In the genomic region with DNA sequence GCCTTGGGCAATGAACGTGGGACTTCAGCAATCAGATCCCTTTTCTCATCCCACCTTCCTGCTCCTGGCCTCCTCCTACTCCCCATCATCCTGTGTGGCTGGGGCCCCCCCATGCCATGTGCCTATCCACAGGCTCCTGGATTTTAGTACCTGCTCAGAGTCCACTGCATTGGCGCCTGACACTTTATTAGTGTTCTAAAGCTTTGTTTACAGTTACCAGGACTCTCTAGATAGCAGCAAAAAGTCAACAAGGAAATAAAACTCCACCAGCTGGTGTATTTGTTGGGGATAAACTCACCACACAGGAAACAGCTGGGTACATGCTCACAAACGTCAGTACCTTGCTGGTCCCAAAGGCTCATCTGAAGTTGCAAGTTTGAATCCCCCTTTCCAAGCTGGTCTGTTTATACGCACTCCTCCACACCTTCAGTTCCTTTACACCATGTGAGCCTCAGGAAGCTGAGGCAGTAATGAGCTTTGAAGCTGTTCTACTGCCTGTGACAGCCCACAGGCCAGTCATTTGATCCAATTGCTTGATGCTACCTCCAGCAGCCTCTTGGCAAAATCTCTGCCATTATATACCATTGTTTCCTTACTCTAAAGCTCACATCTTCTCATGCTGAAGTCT, we compare ENCODE assay signal across 15 cellular contexts.
DNase-seq lines count a peak whose midpoint lies in the region; ATAC-seq, FAIRE-seq and TF ChIP-seq lines count a peak whose summit lies in the region.
"Had no signal": no experiment of that assay in that cellular context is flagged by ENCODE, and none has a peak within 500 bp of the region (broad histone marks: within the 10 kb centered on the region; RNA-seq: fewer than 3 reads in every experiment).

No MANE protein-coding gene starts in this region.

- no peak overlapping the region for H4K5ac ChIP-seq in H1 (ENCODE audit: insufficient read length, low read depth, low read length)

- CTCF ChIA-PET in H1 (lab: Charles Lee; ENCODE audit: partially characterized antibody) = interaction anchor here (0.6 to 1.9 kb wide), 6 partner anchors 12 to 315 kb away, joined by 3 to 8 read pairs (median 4); no protein-coding TSS in a partner anchor
- CTCF ChIA-PET in CD8-positive, alpha-beta T cell (lab: Charles Lee) = interaction anchor here (3.6 kb wide), 1 partner anchor 21 kb away, joined by 14 read pairs; no protein-coding TSS in a partner anchor

- peaks cover 3% of the 10 kb centered on the region for H3K9me3 Mint-ChIP-seq in stimulated activated memory B cell treated with anti-CD40 and anti-IgM and Interleukin-4, amounts not matched to agents 10 μg/mL and 1 μg/mL and 100 μg/mL, for 72 hours
- H3K9me3 Mint-ChIP-seq in CD8-positive, alpha-beta T cell = peaks cover 3% of the 10 kb centered on the region

- TF ChIP-seq POLR2A in H1 (IDR thresholded peaks at IDR 0.05; ENCODE audit: control extremely low read depth in 1 of 2, low read depth in 2 of 2, low read length in 2 of 2) = no peak

- no peaks in the 10 kb centered on the region for H3K36me3 ChIP-seq in H1 (ENCODE audit: control insufficient read depth in 2 of 4, insufficient read depth in 4 of 4, low read length in 3 of 4)
- H3K36me3 ChIP-seq in CD8-positive, alpha-beta T cell (ENCODE audit: insufficient read depth, low read length) = no peaks in the 10 kb centered on the region
- H3K36me3 ChIP-seq: esophagus squamous epithelium, MG63, spleen had no signal

- no peak overlapping the region for H4K8ac ChIP-seq in H1 (ENCODE audit: extremely low read depth, insufficient read depth, low read length)

- no peak overlapping the region for H3K27ac ChIP-seq in H1 (ENCODE audit: low read depth, low read length)
- no peak overlapping the region for H3K27ac ChIP-seq in CD8-positive, alpha-beta T cell (ENCODE audit: low read depth, low read length)
- H3K27ac ChIP-seq: esophagus squamous epithelium, spleen had no signal

- DNase-seq in NCI-H1694 treated with DMSO at 0.1 percent for 48 hours (lab: John Stamatoyannopoulos, UW) (peak; percentile 5), NCI-H1694 (lab: John Stamatoyannopoulos, UW) (no peak), NCI-H345 (lab: John Stamatoyannopoulos, UW) (peak; percentile 72), H1 (ENCODE audit: low read depth in 1 of 2, low spot score in 2 of 2) (no peak), activated gamma-delta T cell treated with Interleukin-2 at 50 U/mL for 16 hours (no peak)
- no peak for DNase-seq in CD8-positive, alpha-beta T cell
- DNase-seq: activated CD4-positive, alpha-beta T cell treated with anti-CD3 and anti-CD28 coated beads for 1 hour; activated T-cell treated with anti-CD3 and anti-CD28 coated beads, Interleukin-2, amount 50 U/mL, for 4 hours; cortex of kidney; esophagus squamous epithelium; MG63; spleen had no signal

- H3K9me3 ChIP-seq in H1 (ENCODE audit: insufficient read depth in 2 of 2, low read depth in 1 of 2, low read length in 1 of 2) = no peaks in the 10 kb centered on the region
- H3K9me3 ChIP-seq in CD8-positive, alpha-beta T cell (ENCODE audit: low read length) = no peaks in the 10 kb centered on the region
- H3K9me3 ChIP-seq: esophagus squamous epithelium had no signal

- no peak overlapping the region for H2BK120ac ChIP-seq in H1 (replicated peaks; ENCODE audit: low read depth, low read length)

- H3K27me3 ChIP-seq in H1 (replicated peaks in 1 of 4; ENCODE audit: control insufficient read depth in 3 of 4, extremely low read depth in 1 of 4, insufficient read depth in 3 of 4, low read length in 3 of 4) = no peaks in the 10 kb centered on the region
- no peaks in the 10 kb centered on the region for H3K27me3 ChIP-seq in CD8-positive, alpha-beta T cell (ENCODE audit: insufficient read depth, low read length)
- H3K27me3 ChIP-seq: esophagus squamous epithelium, MG63, spleen had no signal

- TF ChIP-seq RAD21 in H1 (IDR thresholded peaks at IDR 0.05 in 1 of 2, conservative IDR thresholded peaks at IDR 0.05 in 1 of 2; ENCODE audit: low read depth in 2 of 2, low read length in 2 of 2) = no peak

- no peak overlapping the region for H3K23ac ChIP-seq in H1 (ENCODE audit: insufficient read length)

- no peaks in the 10 kb centered on the region for H3K79me1 ChIP-seq in H1 (ENCODE audit: low read depth, low read length)

- H2BK5ac ChIP-seq in H1 (ENCODE audit: low read depth, low read length) = no peak overlapping the region

- no peak overlapping the region for H3K56ac ChIP-seq in H1 (replicated peaks; ENCODE audit: insufficient read length, low read depth, low read length)

- H4K91ac ChIP-seq in H1 (replicated peaks; ENCODE audit: insufficient read length, low read length) = no peak overlapping the region

- no peaks in the 10 kb centered on the region for H3K23me2 ChIP-seq in H1 (ENCODE audit: low read depth, low read length)

- no peak overlapping the region for H2BK15ac ChIP-seq in H1 (ENCODE audit: low read length)

- no peak overlapping the region for H3K4me3 Mint-ChIP-seq in stimulated activated memory B cell treated with anti-CD40 and anti-IgM and Interleukin-4, amounts not matched to agents 10 μg/mL and 1 μg/mL and 100 μg/mL, for 72 hours
- no peak overlapping the region for H3K4me3 Mint-ChIP-seq in CD8-positive, alpha-beta T cell
- H3K4me3 Mint-ChIP-seq: activated T-cell treated with anti-CD3 and anti-CD28 coated beads, Interleukin-2, amount 50 U/mL, for 4 hours had no signal

- H3K9ac ChIP-seq in H1 (replicated peaks in 1 of 4; ENCODE audit: extremely low read depth in 1 of 4, low read depth in 3 of 4, low read length in 3 of 4) = no peak overlapping the region

- no peak overlapping the region for H3K4me2 ChIP-seq in H1 (ENCODE audit: insufficient read depth in 1 of 2, low read depth in 2 of 2, low read length in 2 of 2)

- H3K4me1 ChIP-seq in H1 (replicated peaks in 1 of 4; ENCODE audit: control insufficient read depth in 3 of 4, insufficient read depth in 4 of 4, low read length in 3 of 4) = no peaks in the 10 kb centered on the region
- no peaks in the 10 kb centered on the region for H3K4me1 ChIP-seq in CD8-positive, alpha-beta T cell (ENCODE audit: insufficient read depth, low read length)
- H3K4me1 ChIP-seq: esophagus squamous epithelium, spleen had no signal

- no peak for TF ChIP-seq CTCF in H1 (IDR thresholded peaks at IDR 0.05; ENCODE audit: control extremely low read depth in 1 of 3, insufficient read depth in 1 of 3, low read depth in 1 of 3, low read length in 3 of 3)
- TF ChIP-seq CTCF in CD8-positive, alpha-beta T cell (IDR thresholded peaks at IDR 0.05) = no peak

- H3K18ac ChIP-seq in H1 (ENCODE audit: extremely low read depth, low read length) = no peak overlapping the region

- no peaks in the 10 kb centered on the region for H3K4me1 Mint-ChIP-seq in stimulated activated memory B cell treated with anti-CD40 and anti-IgM and Interleukin-4, amounts not matched to agents 10 μg/mL and 1 μg/mL and 100 μg/mL, for 72 hours
- H3K4me1 Mint-ChIP-seq in CD8-positive, alpha-beta T cell (ENCODE audit: low read depth) = no peaks in the 10 kb centered on the region

- TF ChIP-seq EP300 in H1 (IDR thresholded peaks at IDR 0.05; ENCODE audit: borderline replicate concordance in 1 of 2, low read depth in 2 of 2, low read length in 2 of 2) = no peak

- 89% methylated on average over 4 of the region's 4 CpGs; no CpG with 5 or more reads in 1 of the 2 experiments for WGBS in H1 (ENCODE audit: extremely low coverage in 1 of 2, insufficient coverage in 1 of 2, insufficient read length in 1 of 2, insufficient replicate concordance in 2 of 2, low coverage in 1 of 2, low lambda C conversion rate in 2 of 2, missing lambda C conversion rate in 1 of 2), 2 experiments

- H2AK5ac ChIP-seq in H1 (ENCODE audit: low read depth, low read length) = no peak overlapping the region

- no peaks in the 10 kb centered on the region for H3K79me2 ChIP-seq in H1 (ENCODE audit: control insufficient read depth in 1 of 2, insufficient read depth in 2 of 2, low read length in 2 of 2)

- POLR2A ChIA-PET in H1 (lab: Charles Lee; ENCODE audit: partially characterized antibody) = no interaction called here
- POLR2A ChIA-PET in CD8-positive, alpha-beta T cell (lab: Charles Lee) = no interaction called here

- peak; percentile 45 for ATAC-seq in stimulated activated memory B cell treated with anti-CD40 and anti-IgM and Interleukin-4, amounts not matched to agents 10 μg/mL and 1 μg/mL and 100 μg/mL, for 72 hours
- no peak for ATAC-seq in HG02588 (IDR thresholded peaks at IDR 0.05; ENCODE audit: unreplicated experiment)
- ATAC-seq in CD8-positive, alpha-beta T cell = no peak
- ATAC-seq: activated T-cell treated with anti-CD3 and anti-CD28 coated beads, Interleukin-2, amount 50 U/mL, for 4 hours had no signal

- intact Hi-C loops in CD8-positive, alpha-beta T cell (cut with DNase I, micrococcal nuclease) = no loop called here

- H3K14ac ChIP-seq in H1 (ENCODE audit: insufficient read length) = no peak overlapping the region

- no peak overlapping the region for H3K4me3 ChIP-seq in H1 (ENCODE audit: extremely low read depth in 1 of 4, insufficient read depth in 2 of 4, low read depth in 3 of 4, low read length in 4 of 4)
- no peak overlapping the region for H3K4me3 ChIP-seq in CD8-positive, alpha-beta T cell (ENCODE audit: low read depth, low read length)
- H3K4me3 ChIP-seq: esophagus squamous epithelium, lung, MG63, spleen had no signal

- no peak overlapping the region for H3K27ac Mint-ChIP-seq in stimulated activated memory B cell treated with anti-CD40 and anti-IgM and Interleukin-4, amounts not matched to agents 10 μg/mL and 1 μg/mL and 100 μg/mL, for 72 hours
- no peak overlapping the region for H3K27ac Mint-ChIP-seq in CD8-positive, alpha-beta T cell

- no peak overlapping the region for H2BK12ac ChIP-seq in H1 (ENCODE audit: low read depth, low read length)

- H3K36me3 Mint-ChIP-seq in stimulated activated memory B cell treated with anti-CD40 and anti-IgM and Interleukin-4, amounts not matched to agents 10 μg/mL and 1 μg/mL and 100 μg/mL, for 72 hours = no peaks in the 10 kb centered on the region
- H3K36me3 Mint-ChIP-seq in CD8-positive, alpha-beta T cell = no peaks in the 10 kb centered on the region

- H3K27me3 Mint-ChIP-seq in stimulated activated memory B cell treated with anti-CD40 and anti-IgM and Interleukin-4, amounts not matched to agents 10 μg/mL and 1 μg/mL and 100 μg/mL, for 72 hours = no peaks in the 10 kb centered on the region
- no peaks in the 10 kb centered on the region for H3K27me3 Mint-ChIP-seq in CD8-positive, alpha-beta T cell (ENCODE audit: low read depth)

- H3K4ac ChIP-seq in H1 (replicated peaks; ENCODE audit: insufficient read length, low read depth, low read length) = no peak overlapping the region

- no peak for FAIRE-seq in H1 (lab: Jason Lieb, UNC)

- H2AFZ ChIP-seq in H1 (ENCODE audit: low read length) = 0 out of 2 replicates have a peak overlapping the region, but pooled peaks have one; percentile 6

- no peak overlapping the region for H2BK20ac ChIP-seq in H1 (ENCODE audit: low read length)

- no peaks in the 10 kb centered on the region for H4K20me1 ChIP-seq in H1 (replicated peaks in 1 of 2; ENCODE audit: control insufficient read depth in 1 of 2, insufficient read depth in 2 of 2, low read length in 2 of 2)

TF ChIP-seq in H1, 55 proteins besides CTCF, POLR2A, EP300 and RAD21 (continues in another document):
- no peak for TF ChIP-seq RNF2 (IDR thresholded peaks at IDR 0.05; ENCODE audit: borderline replicate concordance, low read depth, low read length, missing control alignments, poor library complexity, severe bottlenecking)
- TF ChIP-seq SAP30 (IDR thresholded peaks at IDR 0.05; ENCODE audit: insufficient read depth, insufficient replicate concordance, low read length) = no peak
- TF ChIP-seq RBBP5 (IDR thresholded peaks at IDR 0.05; ENCODE audit: borderline replicate concordance, low read depth, low read length) = no peak

Comparison
In these comparisons a context has a peak if more than half of its experiments do, and no peak if none do; other contexts are left out.
1. DNase-seq: peak in NCI-H1694 treated with DMSO at 0.1 percent for 48 hours (single experiment) and NCI-H345 (single experiment); none in NCI-H1694 (single experiment), H1 (0 of 2), CD8-positive, alpha-beta T cell (0 of 7) and activated gamma-delta T cell treated with Interleukin-2 at 50 U/mL for 16 hours (single experiment).